Comparison of ENCODE assay signal across 1 cellular context in the genomic region with DNA sequence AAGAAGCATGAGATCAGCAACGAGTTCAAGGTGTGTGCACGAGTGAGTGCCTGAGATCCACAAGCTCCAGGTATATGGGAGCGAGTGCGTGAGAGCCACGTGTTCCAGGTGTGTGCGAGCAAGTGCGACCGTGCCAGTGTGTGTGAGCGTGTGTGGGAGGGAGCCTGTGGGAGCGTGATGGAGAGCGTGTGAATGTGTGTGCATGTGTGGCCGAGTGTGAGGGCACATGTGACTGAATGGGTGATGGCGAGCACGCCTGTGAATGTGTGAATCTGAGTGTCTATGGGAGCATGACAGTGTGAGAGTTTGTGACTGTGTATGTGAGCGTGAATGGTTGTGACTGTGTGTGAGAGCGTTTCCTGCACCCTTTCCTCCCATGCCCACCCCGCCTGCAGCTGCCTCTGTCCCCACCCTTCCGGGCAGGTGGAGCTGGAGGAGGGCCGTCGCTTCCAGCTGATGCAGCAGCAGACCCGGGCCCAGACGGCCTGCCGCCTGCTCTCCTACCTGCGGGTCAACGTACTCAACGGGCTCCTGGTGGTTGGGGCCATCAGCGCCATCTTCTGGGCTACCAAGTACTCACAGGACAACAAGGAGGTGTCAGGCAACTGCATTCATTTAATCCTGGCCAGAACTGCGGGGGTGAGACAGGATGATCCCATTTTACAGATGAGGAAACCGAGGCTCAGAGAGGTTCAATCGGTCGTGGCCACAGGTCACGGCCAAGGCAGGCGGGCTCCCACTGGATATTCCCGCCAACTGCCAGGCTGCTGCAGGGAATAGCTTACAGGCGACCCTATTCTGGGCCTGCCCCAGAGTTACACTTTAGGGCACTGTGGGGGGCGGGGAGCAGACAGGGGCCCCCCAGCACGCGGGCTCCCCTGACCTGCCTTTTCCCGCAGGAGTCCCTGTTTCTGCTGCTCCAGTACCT.
A peak's percentile ranks its signal among the peaks of the same experiment; 100 is the strongest.
TF ChIP-seq lines count a peak whose summit lies in the region.

No MANE protein-coding gene starts in this region.

TF ChIP-seq in GM12878, 131 proteins besides CTCF, POLR2A, EP300 and RAD21 (continued from another document and continues in another):
- TF ChIP-seq, protein P1, sequence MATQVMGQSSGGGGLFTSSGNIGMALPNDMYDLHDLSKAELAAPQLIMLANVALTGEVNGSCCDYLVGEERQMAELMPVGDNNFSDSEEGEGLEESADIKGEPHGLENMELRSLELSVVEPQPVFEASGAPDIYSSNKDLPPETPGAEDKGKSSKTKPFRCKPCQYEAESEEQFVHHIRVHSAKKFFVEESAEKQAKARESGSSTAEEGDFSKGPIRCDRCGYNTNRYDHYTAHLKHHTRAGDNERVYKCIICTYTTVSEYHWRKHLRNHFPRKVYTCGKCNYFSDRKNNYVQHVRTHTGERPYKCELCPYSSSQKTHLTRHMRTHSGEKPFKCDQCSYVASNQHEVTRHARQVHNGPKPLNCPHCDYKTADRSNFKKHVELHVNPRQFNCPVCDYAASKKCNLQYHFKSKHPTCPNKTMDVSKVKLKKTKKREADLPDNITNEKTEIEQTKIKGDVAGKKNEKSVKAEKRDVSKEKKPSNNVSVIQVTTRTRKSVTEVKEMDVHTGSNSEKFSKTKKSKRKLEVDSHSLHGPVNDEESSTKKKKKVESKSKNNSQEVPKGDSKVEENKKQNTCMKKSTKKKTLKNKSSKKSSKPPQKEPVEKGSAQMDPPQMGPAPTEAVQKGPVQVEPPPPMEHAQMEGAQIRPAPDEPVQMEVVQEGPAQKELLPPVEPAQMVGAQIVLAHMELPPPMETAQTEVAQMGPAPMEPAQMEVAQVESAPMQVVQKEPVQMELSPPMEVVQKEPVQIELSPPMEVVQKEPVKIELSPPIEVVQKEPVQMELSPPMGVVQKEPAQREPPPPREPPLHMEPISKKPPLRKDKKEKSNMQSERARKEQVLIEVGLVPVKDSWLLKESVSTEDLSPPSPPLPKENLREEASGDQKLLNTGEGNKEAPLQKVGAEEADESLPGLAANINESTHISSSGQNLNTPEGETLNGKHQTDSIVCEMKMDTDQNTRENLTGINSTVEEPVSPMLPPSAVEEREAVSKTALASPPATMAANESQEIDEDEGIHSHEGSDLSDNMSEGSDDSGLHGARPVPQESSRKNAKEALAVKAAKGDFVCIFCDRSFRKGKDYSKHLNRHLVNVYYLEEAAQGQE (IDR thresholded peaks at IDR 0.05; ENCODE audit: low read depth, low read length) = 0 out of 2 replicates have a peak, but pooled peaks have one; percentile 11
- TF ChIP-seq TARDBP (IDR thresholded peaks at IDR 0.05; ENCODE audit: borderline replicate concordance) = peak; percentile 72; the same call in 1 of the 2 replicates
- TF ChIP-seq, protein P2, sequence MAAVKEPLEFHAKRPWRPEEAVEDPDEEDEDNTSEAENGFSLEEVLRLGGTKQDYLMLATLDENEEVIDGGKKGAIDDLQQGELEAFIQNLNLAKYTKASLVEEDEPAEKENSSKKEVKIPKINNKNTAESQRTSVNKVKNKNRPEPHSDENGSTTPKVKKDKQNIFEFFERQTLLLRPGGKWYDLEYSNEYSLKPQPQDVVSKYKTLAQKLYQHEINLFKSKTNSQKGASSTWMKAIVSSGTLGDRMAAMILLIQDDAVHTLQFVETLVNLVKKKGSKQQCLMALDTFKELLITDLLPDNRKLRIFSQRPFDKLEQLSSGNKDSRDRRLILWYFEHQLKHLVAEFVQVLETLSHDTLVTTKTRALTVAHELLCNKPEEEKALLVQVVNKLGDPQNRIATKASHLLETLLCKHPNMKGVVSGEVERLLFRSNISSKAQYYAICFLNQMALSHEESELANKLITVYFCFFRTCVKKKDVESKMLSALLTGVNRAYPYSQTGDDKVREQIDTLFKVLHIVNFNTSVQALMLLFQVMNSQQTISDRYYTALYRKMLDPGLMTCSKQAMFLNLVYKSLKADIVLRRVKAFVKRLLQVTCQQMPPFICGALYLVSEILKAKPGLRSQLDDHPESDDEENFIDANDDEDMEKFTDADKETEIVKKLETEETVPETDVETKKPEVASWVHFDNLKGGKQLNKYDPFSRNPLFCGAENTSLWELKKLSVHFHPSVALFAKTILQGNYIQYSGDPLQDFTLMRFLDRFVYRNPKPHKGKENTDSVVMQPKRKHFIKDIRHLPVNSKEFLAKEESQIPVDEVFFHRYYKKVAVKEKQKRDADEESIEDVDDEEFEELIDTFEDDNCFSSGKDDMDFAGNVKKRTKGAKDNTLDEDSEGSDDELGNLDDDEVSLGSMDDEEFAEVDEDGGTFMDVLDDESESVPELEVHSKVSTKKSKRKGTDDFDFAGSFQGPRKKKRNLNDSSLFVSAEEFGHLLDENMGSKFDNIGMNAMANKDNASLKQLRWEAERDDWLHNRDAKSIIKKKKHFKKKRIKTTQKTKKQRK (IDR thresholded peaks at IDR 0.05; ENCODE audit: low read depth, low read length) = no peak
- TF ChIP-seq CREM (IDR thresholded peaks at IDR 0.05; ENCODE audit: low read depth) = peak; percentile 48; the same call in 1 of the 2 replicates
- peak in 1 of 2 experiments; percentile 66; a peak in 2 of 3 replicates for TF ChIP-seq EGR1 (IDR thresholded peaks at IDR 0.05; ENCODE audit: borderline replicate concordance in 1 of 2, low read depth in 2 of 2, low read length in 2 of 2)
- TF ChIP-seq, protein P3, sequence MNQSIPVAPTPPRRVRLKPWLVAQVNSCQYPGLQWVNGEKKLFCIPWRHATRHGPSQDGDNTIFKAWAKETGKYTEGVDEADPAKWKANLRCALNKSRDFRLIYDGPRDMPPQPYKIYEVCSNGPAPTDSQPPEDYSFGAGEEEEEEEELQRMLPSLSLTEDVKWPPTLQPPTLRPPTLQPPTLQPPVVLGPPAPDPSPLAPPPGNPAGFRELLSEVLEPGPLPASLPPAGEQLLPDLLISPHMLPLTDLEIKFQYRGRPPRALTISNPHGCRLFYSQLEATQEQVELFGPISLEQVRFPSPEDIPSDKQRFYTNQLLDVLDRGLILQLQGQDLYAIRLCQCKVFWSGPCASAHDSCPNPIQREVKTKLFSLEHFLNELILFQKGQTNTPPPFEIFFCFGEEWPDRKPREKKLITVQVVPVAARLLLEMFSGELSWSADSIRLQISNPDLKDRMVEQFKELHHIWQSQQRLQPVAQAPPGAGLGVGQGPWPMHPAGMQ (IDR thresholded peaks at IDR 0.05; ENCODE audit: borderline replicate concordance) = no peak
- TF ChIP-seq IRF4 (IDR thresholded peaks at IDR 0.05; ENCODE audit: low read depth, low read length) = no peak
- TF ChIP-seq, protein P4, sequence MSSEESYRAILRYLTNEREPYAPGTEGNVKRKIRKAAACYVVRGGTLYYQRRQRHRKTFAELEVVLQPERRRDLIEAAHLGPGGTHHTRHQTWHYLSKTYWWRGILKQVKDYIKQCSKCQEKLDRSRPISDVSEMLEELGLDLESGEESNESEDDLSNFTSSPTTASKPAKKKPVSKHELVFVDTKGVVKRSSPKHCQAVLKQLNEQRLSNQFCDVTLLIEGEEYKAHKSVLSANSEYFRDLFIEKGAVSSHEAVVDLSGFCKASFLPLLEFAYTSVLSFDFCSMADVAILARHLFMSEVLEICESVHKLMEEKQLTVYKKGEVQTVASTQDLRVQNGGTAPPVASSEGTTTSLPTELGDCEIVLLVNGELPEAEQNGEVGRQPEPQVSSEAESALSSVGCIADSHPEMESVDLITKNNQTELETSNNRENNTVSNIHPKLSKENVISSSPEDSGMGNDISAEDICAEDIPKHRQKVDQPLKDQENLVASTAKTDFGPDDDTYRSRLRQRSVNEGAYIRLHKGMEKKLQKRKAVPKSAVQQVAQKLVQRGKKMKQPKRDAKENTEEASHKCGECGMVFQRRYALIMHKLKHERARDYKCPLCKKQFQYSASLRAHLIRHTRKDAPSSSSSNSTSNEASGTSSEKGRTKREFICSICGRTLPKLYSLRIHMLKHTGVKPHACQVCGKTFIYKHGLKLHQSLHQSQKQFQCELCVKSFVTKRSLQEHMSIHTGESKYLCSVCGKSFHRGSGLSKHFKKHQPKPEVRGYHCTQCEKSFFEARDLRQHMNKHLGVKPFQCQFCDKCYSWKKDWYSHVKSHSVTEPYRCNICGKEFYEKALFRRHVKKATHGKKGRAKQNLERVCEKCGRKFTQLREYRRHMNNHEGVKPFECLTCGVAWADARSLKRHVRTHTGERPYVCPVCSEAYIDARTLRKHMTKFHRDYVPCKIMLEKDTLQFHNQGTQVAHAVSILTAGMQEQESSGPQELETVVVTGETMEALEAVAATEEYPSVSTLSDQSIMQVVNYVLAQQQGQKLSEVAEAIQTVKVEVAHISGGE (CRISPR knock-in tag; IDR thresholded peaks at IDR 0.05) = no peak
- 0 out of 2 replicates have a peak, but pooled peaks have one; percentile 69 for TF ChIP-seq ZNF217 (IDR thresholded peaks at IDR 0.05)
- no peak for TF ChIP-seq NFXL1 (IDR thresholded peaks at IDR 0.05; ENCODE audit: borderline replicate concordance)
- TF ChIP-seq ASH2L (IDR thresholded peaks at IDR 0.05; ENCODE audit: borderline replicate concordance, low read depth) = no peak
- peak; percentile 51; the same call in 1 of the 2 replicates for TF ChIP-seq ZBED1 (IDR thresholded peaks at IDR 0.05; ENCODE audit: borderline replicate concordance)
- no peak for TF ChIP-seq NFIC (IDR thresholded peaks at IDR 0.05; ENCODE audit: low read depth, low read length)
- TF ChIP-seq RELA (IDR thresholded peaks at IDR 0.05; ENCODE audit: borderline replicate concordance, partially characterized antibody) = no peak
- TF ChIP-seq, protein P5, sequence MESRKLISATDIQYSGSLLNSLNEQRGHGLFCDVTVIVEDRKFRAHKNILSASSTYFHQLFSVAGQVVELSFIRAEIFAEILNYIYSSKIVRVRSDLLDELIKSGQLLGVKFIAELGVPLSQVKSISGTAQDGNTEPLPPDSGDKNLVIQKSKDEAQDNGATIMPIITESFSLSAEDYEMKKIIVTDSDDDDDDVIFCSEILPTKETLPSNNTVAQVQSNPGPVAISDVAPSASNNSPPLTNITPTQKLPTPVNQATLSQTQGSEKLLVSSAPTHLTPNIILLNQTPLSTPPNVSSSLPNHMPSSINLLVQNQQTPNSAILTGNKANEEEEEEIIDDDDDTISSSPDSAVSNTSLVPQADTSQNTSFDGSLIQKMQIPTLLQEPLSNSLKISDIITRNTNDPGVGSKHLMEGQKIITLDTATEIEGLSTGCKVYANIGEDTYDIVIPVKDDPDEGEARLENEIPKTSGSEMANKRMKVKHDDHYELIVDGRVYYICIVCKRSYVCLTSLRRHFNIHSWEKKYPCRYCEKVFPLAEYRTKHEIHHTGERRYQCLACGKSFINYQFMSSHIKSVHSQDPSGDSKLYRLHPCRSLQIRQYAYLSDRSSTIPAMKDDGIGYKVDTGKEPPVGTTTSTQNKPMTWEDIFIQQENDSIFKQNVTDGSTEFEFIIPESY (IDR thresholded peaks at IDR 0.05) = no peak
- TF ChIP-seq JUNB (IDR thresholded peaks at IDR 0.05) = no peak
- TF ChIP-seq SUZ12 (IDR thresholded peaks at IDR 0.05; ENCODE audit: unreplicated experiment) = no peak
- TF ChIP-seq RUNX3 (IDR thresholded peaks at IDR 0.05; ENCODE audit: low read length) = no peak
- TF ChIP-seq, protein P6, sequence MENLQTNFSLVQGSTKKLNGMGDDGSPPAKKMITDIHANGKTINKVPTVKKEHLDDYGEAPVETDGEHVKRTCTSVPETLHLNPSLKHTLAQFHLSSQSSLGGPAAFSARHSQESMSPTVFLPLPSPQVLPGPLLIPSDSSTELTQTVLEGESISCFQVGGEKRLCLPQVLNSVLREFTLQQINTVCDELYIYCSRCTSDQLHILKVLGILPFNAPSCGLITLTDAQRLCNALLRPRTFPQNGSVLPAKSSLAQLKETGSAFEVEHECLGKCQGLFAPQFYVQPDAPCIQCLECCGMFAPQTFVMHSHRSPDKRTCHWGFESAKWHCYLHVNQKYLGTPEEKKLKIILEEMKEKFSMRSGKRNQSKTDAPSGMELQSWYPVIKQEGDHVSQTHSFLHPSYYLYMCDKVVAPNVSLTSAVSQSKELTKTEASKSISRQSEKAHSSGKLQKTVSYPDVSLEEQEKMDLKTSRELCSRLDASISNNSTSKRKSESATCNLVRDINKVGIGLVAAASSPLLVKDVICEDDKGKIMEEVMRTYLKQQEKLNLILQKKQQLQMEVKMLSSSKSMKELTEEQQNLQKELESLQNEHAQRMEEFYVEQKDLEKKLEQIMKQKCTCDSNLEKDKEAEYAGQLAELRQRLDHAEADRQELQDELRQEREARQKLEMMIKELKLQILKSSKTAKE (IDR thresholded peaks at IDR 0.05; ENCODE audit: low read depth, poor library complexity, severe bottlenecking) = no peak
- TF ChIP-seq, protein P7, sequence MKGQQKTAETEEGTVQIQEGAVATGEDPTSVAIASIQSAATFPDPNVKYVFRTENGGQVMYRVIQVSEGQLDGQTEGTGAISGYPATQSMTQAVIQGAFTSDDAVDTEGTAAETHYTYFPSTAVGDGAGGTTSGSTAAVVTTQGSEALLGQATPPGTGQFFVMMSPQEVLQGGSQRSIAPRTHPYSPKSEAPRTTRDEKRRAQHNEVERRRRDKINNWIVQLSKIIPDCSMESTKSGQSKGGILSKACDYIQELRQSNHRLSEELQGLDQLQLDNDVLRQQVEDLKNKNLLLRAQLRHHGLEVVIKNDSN (IDR thresholded peaks at IDR 0.05; ENCODE audit: borderline replicate concordance, extremely low read length, insufficient read depth, low read depth, low read length) = peak; percentile 52
- TF ChIP-seq, protein P8, sequence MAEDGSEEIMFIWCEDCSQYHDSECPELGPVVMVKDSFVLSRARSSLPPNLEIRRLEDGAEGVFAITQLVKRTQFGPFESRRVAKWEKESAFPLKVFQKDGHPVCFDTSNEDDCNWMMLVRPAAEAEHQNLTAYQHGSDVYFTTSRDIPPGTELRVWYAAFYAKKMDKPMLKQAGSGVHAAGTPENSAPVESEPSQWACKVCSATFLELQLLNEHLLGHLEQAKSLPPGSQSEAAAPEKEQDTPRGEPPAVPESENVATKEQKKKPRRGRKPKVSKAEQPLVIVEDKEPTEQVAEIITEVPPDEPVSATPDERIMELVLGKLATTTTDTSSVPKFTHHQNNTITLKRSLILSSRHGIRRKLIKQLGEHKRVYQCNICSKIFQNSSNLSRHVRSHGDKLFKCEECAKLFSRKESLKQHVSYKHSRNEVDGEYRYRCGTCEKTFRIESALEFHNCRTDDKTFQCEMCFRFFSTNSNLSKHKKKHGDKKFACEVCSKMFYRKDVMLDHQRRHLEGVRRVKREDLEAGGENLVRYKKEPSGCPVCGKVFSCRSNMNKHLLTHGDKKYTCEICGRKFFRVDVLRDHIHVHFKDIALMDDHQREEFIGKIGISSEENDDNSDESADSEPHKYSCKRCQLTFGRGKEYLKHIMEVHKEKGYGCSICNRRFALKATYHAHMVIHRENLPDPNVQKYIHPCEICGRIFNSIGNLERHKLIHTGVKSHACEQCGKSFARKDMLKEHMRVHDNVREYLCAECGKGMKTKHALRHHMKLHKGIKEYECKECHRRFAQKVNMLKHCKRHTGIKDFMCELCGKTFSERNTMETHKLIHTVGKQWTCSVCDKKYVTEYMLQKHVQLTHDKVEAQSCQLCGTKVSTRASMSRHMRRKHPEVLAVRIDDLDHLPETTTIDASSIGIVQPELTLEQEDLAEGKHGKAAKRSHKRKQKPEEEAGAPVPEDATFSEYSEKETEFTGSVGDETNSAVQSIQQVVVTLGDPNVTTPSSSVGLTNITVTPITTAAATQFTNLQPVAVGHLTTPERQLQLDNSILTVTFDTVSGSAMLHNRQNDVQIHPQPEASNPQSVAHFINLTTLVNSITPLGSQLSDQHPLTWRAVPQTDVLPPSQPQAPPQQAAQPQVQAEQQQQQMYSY (CRISPR knock-in tag; IDR thresholded peaks at IDR 0.05) = no peak
- TF ChIP-seq, protein P9, sequence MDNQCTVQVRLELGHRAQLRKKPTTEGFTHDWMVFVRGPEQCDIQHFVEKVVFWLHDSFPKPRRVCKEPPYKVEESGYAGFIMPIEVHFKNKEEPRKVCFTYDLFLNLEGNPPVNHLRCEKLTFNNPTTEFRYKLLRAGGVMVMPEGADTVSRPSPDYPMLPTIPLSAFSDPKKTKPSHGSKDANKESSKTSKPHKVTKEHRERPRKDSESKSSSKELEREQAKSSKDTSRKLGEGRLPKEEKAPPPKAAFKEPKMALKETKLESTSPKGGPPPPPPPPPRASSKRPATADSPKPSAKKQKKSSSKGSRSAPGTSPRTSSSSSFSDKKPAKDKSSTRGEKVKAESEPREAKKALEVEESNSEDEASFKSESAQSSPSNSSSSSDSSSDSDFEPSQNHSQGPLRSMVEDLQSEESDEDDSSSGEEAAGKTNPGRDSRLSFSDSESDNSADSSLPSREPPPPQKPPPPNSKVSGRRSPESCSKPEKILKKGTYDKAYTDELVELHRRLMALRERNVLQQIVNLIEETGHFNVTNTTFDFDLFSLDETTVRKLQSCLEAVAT (IDR thresholded peaks at IDR 0.05) = peak; percentile 52
- TF ChIP-seq PML (IDR thresholded peaks at IDR 0.05; ENCODE audit: low read length) = no peak
- TF ChIP-seq YBX1 (IDR thresholded peaks at IDR 0.05) = no peak
